16 cellular contexts compared by ENCODE assay signal in the genomic region with DNA sequence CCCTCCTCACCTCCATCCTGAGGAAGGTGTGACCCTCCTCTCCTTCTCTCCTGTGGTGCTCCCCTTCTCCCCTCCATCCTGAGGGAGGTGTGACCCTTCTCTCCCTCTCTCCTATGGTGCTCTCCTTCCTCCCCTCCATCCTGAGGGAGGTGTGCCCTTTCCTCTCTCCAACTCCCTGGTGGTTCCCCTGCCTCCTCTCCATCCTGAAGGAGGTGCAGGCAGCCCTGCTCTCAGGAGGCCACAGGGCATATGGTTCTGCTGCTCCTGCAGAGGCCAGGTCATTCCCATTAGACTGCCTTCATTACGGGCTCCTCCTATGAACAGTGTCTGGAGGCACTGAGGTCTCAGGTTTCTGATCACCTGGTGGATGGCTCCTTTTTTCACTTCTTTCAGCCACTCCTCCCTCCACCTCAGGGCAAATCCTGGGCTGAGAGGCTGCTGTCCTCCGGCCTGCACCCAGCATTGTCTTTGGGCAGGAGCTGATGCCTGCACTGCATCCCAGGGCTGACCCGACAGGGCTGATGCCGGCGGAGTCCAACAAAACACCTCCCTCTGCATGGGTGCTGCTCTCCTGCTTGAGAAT.
"Had no signal": no experiment of that assay in that cellular context is flagged by ENCODE, and none has a peak within 500 bp of the region (broad histone marks: within the 10 kb centered on the region; RNA-seq: fewer than 3 reads in every experiment).

No MANE protein-coding gene starts in this region.

- H3K4me1 ChIP-seq: heart left ventricle, parathyroid adenoma, stomach had no signal

- FAIRE-seq: astrocyte, colon, urothelium cell line had no signal

- H3K9me3 ChIP-seq: heart left ventricle, stomach, thoracic aorta had no signal

- H3K4me3 ChIP-seq: cardiac muscle cell, heart left ventricle, stomach, thoracic aorta had no signal

- H3K9me3 Mint-ChIP-seq: activated B cell treated with CpG ODN at 0.5 μM for 24 hours; activated CD4-positive, alpha-beta T cell treated with anti-CD3 and anti-CD28 coated beads, Interleukin-2, amount 10 ng/mL, durations not matched to agents 24 days and 14 days; activated T-helper 1 cell treated with anti-CD3 and anti-CD28 coated beads, Interleukin-12 subunit alpha, Interleukin-12 subunit beta, Interleukin-2, Interleukin-4 antibody, amounts not matched to agents 30 ng/mL and 10 ng/mL and 1 ng/mL, durations not matched to agents 14 hours and 24 hours and 36 hours had no signal

- H3K27ac Mint-ChIP-seq: activated B cell treated with CpG ODN at 0.5 μM for 24 hours; activated CD4-positive, alpha-beta T cell treated with anti-CD3 and anti-CD28 coated beads, Interleukin-2, amount 10 ng/mL, durations not matched to agents 24 days and 14 days; activated T-helper 1 cell treated with anti-CD3 and anti-CD28 coated beads, Interleukin-12 subunit alpha, Interleukin-12 subunit beta, Interleukin-2, Interleukin-4 antibody, amounts not matched to agents 30 ng/mL and 10 ng/mL and 1 ng/mL, durations not matched to agents 14 hours and 24 hours and 36 hours had no signal

- H3K9ac ChIP-seq: parathyroid adenoma had no signal

- H3K4me1 Mint-ChIP-seq: activated B cell treated with CpG ODN at 0.5 μM for 24 hours; activated CD4-positive, alpha-beta T cell treated with anti-CD3 and anti-CD28 coated beads, Interleukin-2, amount 10 ng/mL, durations not matched to agents 24 days and 14 days; neural crest cell had no signal

- H3K79me2 ChIP-seq: parathyroid adenoma had no signal

- H3K27me3 ChIP-seq: cardiac muscle cell, heart left ventricle had no signal

- H3K27ac ChIP-seq: cardiac muscle cell, heart left ventricle, parathyroid adenoma, stomach, thoracic aorta had no signal

- DNase-seq: activated B cell treated with CpG ODN at 0.5 μM for 24 hours; activated CD4-positive, alpha-beta T cell treated with anti-CD3 and anti-CD28 coated beads, Interleukin-2, amount 10 ng/mL, durations not matched to agents 24 days and 14 days; activated naive CD4-positive, alpha-beta T cell; foreskin melanocyte; heart left ventricle; stimulated activated CD4-positive, alpha-beta T cell treated with anti-CD3 and anti-CD28 coated beads, Interleukin-15, amount 100 ng/mL, for 24 hours; stimulated activated CD4-positive, alpha-beta T cell treated with anti-CD3 and anti-CD28 coated beads, Interleukin-4, amount 100 ng/mL, for 24 hours; stomach had no signal

- H3K27me3 Mint-ChIP-seq: activated CD4-positive, alpha-beta T cell treated with anti-CD3 and anti-CD28 coated beads, Interleukin-2, amount 10 ng/mL, durations not matched to agents 24 days and 14 days had no signal

- ATAC-seq: heart left ventricle had no signal

- H3K36me3 ChIP-seq: cardiac muscle cell, heart left ventricle, stomach, thoracic aorta had no signal

- H2AFZ ChIP-seq: parathyroid adenoma had no signal

- H3K4me3 Mint-ChIP-seq: activated B cell treated with CpG ODN at 0.5 μM for 24 hours; activated CD4-positive, alpha-beta T cell treated with anti-CD3 and anti-CD28 coated beads, Interleukin-2, amount 10 ng/mL, durations not matched to agents 24 days and 14 days; activated T-helper 1 cell treated with anti-CD3 and anti-CD28 coated beads, Interleukin-12 subunit alpha, Interleukin-12 subunit beta, Interleukin-2, Interleukin-4 antibody, amounts not matched to agents 30 ng/mL and 10 ng/mL and 1 ng/mL, durations not matched to agents 14 hours and 24 hours and 36 hours; neural crest cell had no signal
